ENCODE assay signal across 16 cellular contexts in genomic region chr6:40322336-40322735, GRCh38.
DNase-seq lines count a peak whose midpoint lies in the region; ATAC-seq and TF ChIP-seq lines count a peak whose summit lies in the region.
"Had no signal": no experiment of that assay in that cellular context is flagged by ENCODE, and none has a peak within 500 bp of the region (broad histone marks: within the 10 kb centered on the region; RNA-seq: fewer than 3 reads in every experiment).

No MANE protein-coding gene starts in this region.

- H3K4me3 ChIP-seq in GM23338 (no peak overlapping the region), right cardiac atrium (ENCODE audit: low read length) (no peak overlapping the region)
- H3K4me3 ChIP-seq: GM12878 had no signal

- H3K27ac Mint-ChIP-seq in GM23338: no peak overlapping the region
- peak overlapping the region; percentile 52 for H3K27ac Mint-ChIP-seq in glutamatergic neuron (ENCODE audit: unreplicated experiment)
- H3K27ac Mint-ChIP-seq: CD4-positive, alpha-beta memory T cell had no signal

- no peaks in the 10 kb centered on the region for H3K79me2 ChIP-seq in GM23338 (replicated peaks; ENCODE audit: insufficient read depth)

- H3K4me3 Mint-ChIP-seq in GM23338: no peak overlapping the region
- no peak overlapping the region for H3K4me3 Mint-ChIP-seq in glutamatergic neuron (ENCODE audit: unreplicated experiment)
- H3K4me3 Mint-ChIP-seq: CD4-positive, alpha-beta memory T cell had no signal

- no peaks in the 10 kb centered on the region for H4K20me1 ChIP-seq in GM23338 (replicated peaks; ENCODE audit: insufficient read depth)

- peaks cover 31% of the 10 kb centered on the region for H3K4me1 Mint-ChIP-seq in GM23338
- H3K4me1 Mint-ChIP-seq in glutamatergic neuron (ENCODE audit: low read depth, unreplicated experiment): peaks cover 11% of the 10 kb centered on the region
- H3K4me1 Mint-ChIP-seq: CD4-positive, alpha-beta memory T cell had no signal

- no peaks in the 10 kb centered on the region for H3K36me3 ChIP-seq in GM23338 (ENCODE audit: insufficient read depth)
- H3K36me3 ChIP-seq: BE2C had no signal

- no peaks in the 10 kb centered on the region for H3K27me3 ChIP-seq in GM23338 (ENCODE audit: insufficient read depth)
- H3K27me3 ChIP-seq in right cardiac atrium (ENCODE audit: control insufficient read depth, insufficient read depth): no peaks in the 10 kb centered on the region
- H3K27me3 ChIP-seq: BE2C had no signal

- no peak for TF ChIP-seq CTCF in GM23338 (conservative IDR thresholded peaks at IDR 0.05; ENCODE audit: low read depth in 2 of 2)
- no peak for TF ChIP-seq CTCF in glutamatergic neuron (IDR thresholded peaks at IDR 0.05; ENCODE audit: partially characterized antibody, unreplicated experiment)

- H3K36me3 Mint-ChIP-seq in GM23338 (ENCODE audit: low read depth): peaks cover 3% of the 10 kb centered on the region; the same call in 1 of the 3 replicates
- peaks cover 8% of the 10 kb centered on the region for H3K36me3 Mint-ChIP-seq in glutamatergic neuron (ENCODE audit: unreplicated experiment)
- H3K36me3 Mint-ChIP-seq: CD14-positive monocyte; CD4-positive, alpha-beta memory T cell had no signal

- no peaks in the 10 kb centered on the region for H3F3A ChIP-seq in GM23338 (replicated peaks; ENCODE audit: low read depth)

- intact Hi-C loops in right cardiac atrium (cut with DNase I): loop anchor here in 1 of 4 donors (10.0 kb wide), 1 partner anchor 262 kb away; the partner anchor contains the start of gene LRFN2

- peaks cover 13% of the 10 kb centered on the region for H3K4me1 ChIP-seq in GM23338 (ENCODE audit: insufficient read depth)
- no peaks in the 10 kb centered on the region for H3K4me1 ChIP-seq in right cardiac atrium (ENCODE audit: control insufficient read depth, insufficient read depth, low read length)

- 59% methylated on average over 9 of the region's 9 CpGs for WGBS in right cardiac atrium

- H3K27me3 Mint-ChIP-seq in GM23338 (ENCODE audit: insufficient read depth, low read depth, poor library complexity): peaks cover 13% of the 10 kb centered on the region
- H3K27me3 Mint-ChIP-seq in glutamatergic neuron (ENCODE audit: unreplicated experiment): peaks cover 15% of the 10 kb centered on the region

- no peaks in the 10 kb centered on the region for H3K9me3 ChIP-seq in right cardiac atrium (ENCODE audit: control insufficient read depth, low read length)
- H3K9me3 ChIP-seq: BE2C had no signal

- peak; percentile 80 for ATAC-seq in GM23338
- no peak for ATAC-seq in right cardiac atrium
- ATAC-seq in GM19328 (IDR thresholded peaks at IDR 0.05; ENCODE audit: unreplicated experiment): no peak
- no peak for ATAC-seq in GM18511 (IDR thresholded peaks at IDR 0.05; ENCODE audit: unreplicated experiment)
- ATAC-seq: GM12878 had no signal

- H3K4me2 ChIP-seq in GM23338: no peak overlapping the region; the same call in 1 of the 2 replicates

- H3K9me2 ChIP-seq in GM23338 (ENCODE audit: insufficient read depth): 0 out of 2 replicates have a peak, but pooled peaks cover 6% of the 10 kb centered on the region

- H3K27ac ChIP-seq in GM23338 (ENCODE audit: low read depth): no peak overlapping the region
- H3K27ac ChIP-seq in right cardiac atrium (ENCODE audit: low read length): no peak overlapping the region

- H3K9me3 Mint-ChIP-seq in GM23338 (peaks cover 4% of the 10 kb centered on the region; the same call in 1 of the 3 replicates), glutamatergic neuron (ENCODE audit: unreplicated experiment) (no peaks in the 10 kb centered on the region)

- peak overlapping the region; percentile 32; the same call in 1 of the 2 replicates for H2AFZ ChIP-seq in GM23338

- DNase-seq in GM23338 (ENCODE audit: low spot score) (no peak), glutamatergic neuron (peak; percentile 50), mesenteric fat pad (ENCODE audit: low spot score) (peak; percentile 67), right cardiac atrium (no peak), inferior parietal cortex (ENCODE audit: extremely low spot score) (no peak)
- DNase-seq: ACHN; BE2C; CD4-positive, alpha-beta memory T cell; DMS153; DMS79; HCEC 1CT; KG1 had no signal

TF ChIP-seq in GM23338, 12 proteins besides CTCF, POLR2A, EP300 and RAD21:
- no peak for TF ChIP-seq REST (IDR thresholded peaks at IDR 0.05; ENCODE audit: unreplicated experiment)

Comparison
In these comparisons a context has a peak if more than half of its experiments do, and no peak if none do; other contexts are left out.
1. DNase-seq: peak in glutamatergic neuron (single experiment) and mesenteric fat pad (single experiment); none in GM23338 (single experiment), right cardiac atrium (0 of 3) and inferior parietal cortex (single experiment).